Comparison of ENCODE assay signal across 34 cellular contexts in the genomic region with DNA sequence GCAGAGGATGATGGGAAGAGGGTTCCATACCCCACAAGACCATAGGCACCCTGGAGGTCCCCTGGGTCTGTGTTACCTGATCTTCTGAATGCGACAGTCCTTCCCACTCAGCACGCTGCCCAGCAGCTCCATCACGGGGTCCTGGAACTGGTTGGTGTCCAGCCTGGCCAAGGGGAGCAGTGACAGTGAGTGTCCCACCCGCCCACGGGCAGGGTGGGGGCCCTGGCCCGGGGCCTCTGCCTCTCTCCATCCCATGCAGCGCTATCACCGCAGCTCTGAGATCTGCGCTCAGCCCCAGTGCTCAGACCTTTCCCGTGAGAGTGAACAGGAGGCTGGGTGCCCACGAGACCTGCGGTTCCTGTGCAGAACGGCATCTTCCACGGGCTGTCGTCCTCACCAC.
"Had no signal": no experiment of that assay in that cellular context is flagged by ENCODE, and none has a peak within 500 bp of the region (broad histone marks: within the 10 kb centered on the region; RNA-seq: fewer than 3 reads in every experiment).

No MANE protein-coding gene starts in this region.

- FAIRE-seq: astrocyte, TTC549 had no signal

- H3K27me3 ChIP-seq: adrenal gland, body of pancreas, brain microvascular endothelial cell, breast epithelium had no signal

- ATAC-seq: activated CD8-positive, alpha-beta T cell treated with anti-CD3 and anti-CD28 coated beads for 36 hours; activated naive CD4-positive, alpha-beta T cell treated with anti-CD3 and anti-CD28 coated beads, Interleukin-2, amount 50 U/mL, for 72 hours; activated T-cell treated with anti-CD3 and anti-CD28 coated beads, Interleukin-2, amount 50 U/mL, for 4 hours; activated T-cell treated with anti-CD3 and anti-CD28 coated beads, Interleukin-2, amount 50 U/mL, for 72 hours; activated T-helper 17 cell treated with anti-CD3 and anti-CD28 coated beads, Interleukin-2, amount 50 U/mL, for 72 hours; body of pancreas; T-cell; T-helper 17 cell had no signal

- H3K4me1 ChIP-seq: adrenal gland, body of pancreas, breast epithelium had no signal

- H3K36me3 ChIP-seq: adrenal gland, brain microvascular endothelial cell, breast epithelium had no signal

- H3K9me3 ChIP-seq: adrenal gland, body of pancreas, breast epithelium had no signal

- H3K27ac ChIP-seq: adrenal gland, body of pancreas, brain microvascular endothelial cell, breast epithelium, VCaP had no signal

- H3K4me3 ChIP-seq: adrenal gland, body of pancreas, breast epithelium had no signal

- DNase-seq: activated B cell treated with CpG ODN at 0.5 μM for 24 hours; activated CD4-positive, alpha-beta memory T cell treated with anti-CD3 and anti-CD28 coated beads for 36 hours; activated CD4-positive, alpha-beta T cell treated with anti-CD3 and anti-CD28 coated beads for 4 hours; activated CD4-positive, alpha-beta T cell treated with anti-CD3 and anti-CD28 coated beads, Interleukin-2, amount 10 ng/mL, durations not matched to agents 24 days and 14 days; activated CD4-positive, alpha-beta T cell treated with anti-CD3 and anti-CD28 coated beads, Interleukin-2, amount 50 U/mL, for 1 hour; activated CD4-positive, alpha-beta T cell treated with anti-CD3 and anti-CD28 coated beads, Interleukin-2, amount 50 U/mL, for 4 hours; activated CD4-positive, CD25-positive, alpha-beta regulatory T cell treated with anti-CD3 and anti-CD28 coated beads, Interleukin-2, amount 50 U/mL, for 72 hours; activated CD8-positive, alpha-beta memory T cell treated with anti-CD3 and anti-CD28 coated beads, Interleukin-2, amount 50 U/mL, for 4 hours; activated CD8-positive, alpha-beta T cell treated with anti-CD3 and anti-CD28 coated beads for 36 hours; activated effector memory CD4-positive, alpha-beta T cell treated with anti-CD3 and anti-CD28 coated beads, Interleukin-2, amount 50 U/mL, for 16 hours; activated gamma-delta T cell treated with Interleukin-2 at 50 U/mL for 16 hours; activated naive CD4-positive, alpha-beta T cell; activated naive CD4-positive, alpha-beta T cell treated with anti-CD3 and anti-CD28 coated beads for 36 hours; activated naive CD4-positive, alpha-beta T cell treated with anti-CD3 and anti-CD28 coated beads, Interleukin-2, amount 50 U/mL, for 16 hours; activated naive CD8-positive, alpha-beta T cell treated with anti-CD3 and anti-CD28 coated beads for 36 hours; activated T-cell treated with anti-CD3 and anti-CD28 coated beads for 4 hours; activated T-cell treated with anti-CD3 and anti-CD28 coated beads, Interleukin-2, amount 50 U/mL, for 1 hour; activated T-cell treated with anti-CD3 and anti-CD28 coated beads, Interleukin-2, amount 50 U/mL, for 4 hours; activated T-cell treated with anti-CD3 and anti-CD28 coated beads, Interleukin-2, amount 50 U/mL, for 72 hours; adrenal gland; amniotic stem cell; aorta; body of pancreas; brain microvascular endothelial cell; central memory CD4-positive, alpha-beta T cell; T-cell; T-helper 17 cell; T1000 had no signal
